ENCODE assay signal across 11 cellular contexts in the genomic region with DNA sequence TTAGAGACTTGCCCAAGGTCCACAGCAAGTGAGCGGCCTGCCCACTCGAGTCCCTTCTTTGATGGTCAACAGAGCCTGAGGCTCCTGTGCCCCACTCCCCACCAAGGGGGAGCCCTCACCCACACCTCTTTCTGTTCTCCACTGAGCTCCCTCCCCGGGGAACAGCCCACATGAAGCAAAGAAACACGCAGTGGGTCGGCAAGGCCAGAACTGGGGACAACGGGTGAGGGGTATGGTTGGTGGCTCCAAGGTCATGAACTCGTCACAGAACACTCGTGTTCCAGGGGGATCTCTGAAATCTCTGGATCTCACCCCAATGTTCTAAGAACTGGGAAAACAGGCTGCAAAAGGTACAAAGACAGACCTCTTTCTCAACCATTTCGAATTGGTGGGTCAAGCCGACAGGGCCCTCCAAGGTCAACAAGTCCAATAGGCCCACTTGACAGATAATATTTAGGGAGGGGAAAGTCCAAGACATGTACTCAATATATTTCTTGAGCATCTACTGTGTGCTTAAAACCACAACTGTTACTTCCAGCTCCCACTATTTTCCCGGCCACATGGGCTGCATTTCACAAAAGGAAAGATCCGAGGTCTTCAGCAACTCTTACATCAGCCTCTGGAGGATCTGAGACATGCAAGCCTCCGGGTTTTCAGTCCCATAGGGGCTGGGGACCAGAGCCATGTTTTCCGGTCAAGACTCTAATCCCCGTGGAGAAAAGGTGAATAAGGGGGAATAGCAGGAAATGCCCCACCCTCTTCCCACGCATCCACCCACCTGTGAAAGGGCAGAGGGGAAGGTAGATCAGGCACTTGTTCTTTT. TPM values are rescaled to one million over a fixed set of nuclear protein-coding genes. Genes with fewer than 3 reads are reported as not detected.
DNase-seq lines count a peak whose midpoint lies in the region; ATAC-seq and TF ChIP-seq lines count a peak whose summit lies in the region.
"Had no signal": no experiment of that assay in that cellular context is flagged by ENCODE, and none has a peak within 500 bp of the region (broad histone marks: within the 10 kb centered on the region; RNA-seq: fewer than 3 reads in every experiment).

No MANE protein-coding gene starts in this region.

- POLR2A ChIA-PET in CD8-positive, alpha-beta T cell (lab: Charles Lee) = no interaction called here
- POLR2A ChIA-PET in naive thymus-derived CD8-positive, alpha-beta T cell (lab: Charles Lee) = no interaction called here

- no peaks in the 10 kb centered on the region for H3K36me3 ChIP-seq in CD8-positive, alpha-beta T cell (ENCODE audit: insufficient read depth, low read length)
- H3K36me3 ChIP-seq in HUES48 (ENCODE audit: control insufficient read depth, insufficient read depth, low read length) = no peaks in the 10 kb centered on the region

- CTCF ChIA-PET in CD8-positive, alpha-beta T cell (lab: Charles Lee) = no interaction called here

- no peaks in the 10 kb centered on the region for H3K9me3 Mint-ChIP-seq in CD8-positive, alpha-beta T cell
- H3K9me3 Mint-ChIP-seq in dendritic cell treated with granulocyte-macrophage colony-stimulating factor and Interleukin-4, amounts not matched to agents 40 ng/mL and 50 ng/mL, for 4 days = no peaks in the 10 kb centered on the region
- H3K9me3 Mint-ChIP-seq in naive thymus-derived CD8-positive, alpha-beta T cell = no peaks in the 10 kb centered on the region

- no peak for TF ChIP-seq CTCF in CD8-positive, alpha-beta T cell (IDR thresholded peaks at IDR 0.05)

- no peaks in the 10 kb centered on the region for H3K36me3 Mint-ChIP-seq in CD8-positive, alpha-beta T cell
- no peaks in the 10 kb centered on the region for H3K36me3 Mint-ChIP-seq in dendritic cell treated with granulocyte-macrophage colony-stimulating factor and Interleukin-4, amounts not matched to agents 40 ng/mL and 50 ng/mL, for 4 days (ENCODE audit: low read depth)
- peaks cover 0 to 3% (median 0%) of the 10 kb centered on the region in 3 donors for H3K36me3 Mint-ChIP-seq in naive thymus-derived CD8-positive, alpha-beta T cell

- no peak overlapping the region for H3K4me3 ChIP-seq in CD8-positive, alpha-beta T cell (ENCODE audit: low read depth, low read length)
- H3K4me3 ChIP-seq in HUES48 (ENCODE audit: low read depth, low read length) = peak overlapping the region; percentile 74; the same call in 1 of the 2 replicates
- H3K4me3 ChIP-seq: PC-9 had no signal

- H3K4me1 Mint-ChIP-seq in CD8-positive, alpha-beta T cell (ENCODE audit: low read depth) = peaks cover 4% of the 10 kb centered on the region
- H3K4me1 Mint-ChIP-seq in dendritic cell treated with granulocyte-macrophage colony-stimulating factor and Interleukin-4, amounts not matched to agents 40 ng/mL and 50 ng/mL, for 4 days (ENCODE audit: low read depth) = peaks cover 95% of the 10 kb centered on the region
- H3K4me1 Mint-ChIP-seq in naive thymus-derived CD8-positive, alpha-beta T cell = peaks cover 2 to 19% (median 13%) of the 10 kb centered on the region in 4 donors

- peaks cover 25% of the 10 kb centered on the region for H3K27me3 Mint-ChIP-seq in CD8-positive, alpha-beta T cell (ENCODE audit: low read depth)
- peaks cover 64% of the 10 kb centered on the region for H3K27me3 Mint-ChIP-seq in dendritic cell treated with granulocyte-macrophage colony-stimulating factor and Interleukin-4, amounts not matched to agents 40 ng/mL and 50 ng/mL, for 4 days
- H3K27me3 Mint-ChIP-seq in naive thymus-derived CD8-positive, alpha-beta T cell = peaks cover 13 to 33% (median 18%) of the 10 kb centered on the region in 5 donors

- no peaks in the 10 kb centered on the region for H3K9me3 ChIP-seq in CD8-positive, alpha-beta T cell (ENCODE audit: low read length)
- H3K9me3 ChIP-seq in HUES48 (ENCODE audit: control insufficient read depth, insufficient read depth, low read length) = no peaks in the 10 kb centered on the region

- H3K9ac ChIP-seq in HUES48 (ENCODE audit: low read depth, low read length) = no peak overlapping the region

- peaks cover 7% of the 10 kb centered on the region for H3K27me3 ChIP-seq in CD8-positive, alpha-beta T cell (ENCODE audit: insufficient read depth, low read length)
- peaks cover 30% of the 10 kb centered on the region for H3K27me3 ChIP-seq in HUES48 (ENCODE audit: control insufficient read depth, insufficient read depth, low read length)

- no peak for ATAC-seq in CD8-positive, alpha-beta T cell
- no peak for ATAC-seq in naive thymus-derived CD8-positive, alpha-beta T cell
- ATAC-seq in GM21619 (IDR thresholded peaks at IDR 0.05; ENCODE audit: unreplicated experiment) = no peak
- ATAC-seq in Right ventricle myocardium superior (ENCODE audit: poor library complexity) = no peak
- ATAC-seq in HG03432 (IDR thresholded peaks at IDR 0.05; ENCODE audit: unreplicated experiment) = no peak

- no peak for DNase-seq in CD8-positive, alpha-beta T cell
- no peak for DNase-seq in naive thymus-derived CD8-positive, alpha-beta T cell
- no peak for DNase-seq in H4 (ENCODE audit: low spot score)
- no peak for DNase-seq in Right ventricle myocardium superior
- DNase-seq: mammary epithelial cell, NCI-H2029 treated with DMSO at 0.1 percent for 48 hours, PC-9 had no signal

- peak overlapping the region; percentile 75 for H3K4me3 Mint-ChIP-seq in CD8-positive, alpha-beta T cell
- H3K4me3 Mint-ChIP-seq in dendritic cell treated with granulocyte-macrophage colony-stimulating factor and Interleukin-4, amounts not matched to agents 40 ng/mL and 50 ng/mL, for 4 days = peak overlapping the region; percentile 75
- peak overlapping the region in 9 of 10 donors; percentile 8 to 82 (median 58) for H3K4me3 Mint-ChIP-seq in naive thymus-derived CD8-positive, alpha-beta T cell

- no peak overlapping the region for H3K27ac Mint-ChIP-seq in CD8-positive, alpha-beta T cell
- peak overlapping the region; percentile 72 for H3K27ac Mint-ChIP-seq in dendritic cell treated with granulocyte-macrophage colony-stimulating factor and Interleukin-4, amounts not matched to agents 40 ng/mL and 50 ng/mL, for 4 days
- peak overlapping the region in 1 of 10 donors; percentile 22 for H3K27ac Mint-ChIP-seq in naive thymus-derived CD8-positive, alpha-beta T cell

- H3K4me1 ChIP-seq in CD8-positive, alpha-beta T cell (ENCODE audit: insufficient read depth, low read length) = peaks cover 24% of the 10 kb centered on the region
- H3K4me1 ChIP-seq in HUES48 (ENCODE audit: control insufficient read depth, insufficient read depth, low read length) = peaks cover 15% of the 10 kb centered on the region; the same call in 1 of the 2 replicates

- no peak overlapping the region for H3K27ac ChIP-seq in CD8-positive, alpha-beta T cell (ENCODE audit: low read depth, low read length)
- H3K27ac ChIP-seq in HUES48 (ENCODE audit: low read depth, low read length) = no peak overlapping the region
- H3K27ac ChIP-seq: PC-9 had no signal

- intact Hi-C loops in CD8-positive, alpha-beta T cell (cut with DNase I, micrococcal nuclease) = no loop called here
- intact Hi-C loops in dendritic cell treated with granulocyte-macrophage colony-stimulating factor and Interleukin-4, amounts not matched to agents 40 ng/mL and 50 ng/mL, for 4 days (cut with micrococcal nuclease) = no loop called here
- intact Hi-C loops in Right ventricle myocardium superior (cut with DNase I) = no loop called here

RNA-seq across cellular contexts. Expression of a gene that starts 1.1 kb away (rescaled TPM):
- under 1 TPM; 0.19 to 0.31 TPM for total RNA-seq in CD8-positive, alpha-beta T cell
- under 1 TPM; 0.49 to 0.60 TPM for total RNA-seq in naive thymus-derived CD8-positive, alpha-beta T cell
- polyA plus RNA-seq in naive thymus-derived CD8-positive, alpha-beta T cell = not detected
- total RNA-seq in H4 (2014; rRNA removed; shearing (Covaris generic)) = 2.0 and 2.3 TPM in 2 replicates
- 3.7 TPM for total RNA-seq in Right ventricle myocardium superior
